20 cellular contexts compared by ENCODE assay signal in genomic region chr13:43472980-43473379, GRCh38.
"Had no signal": no experiment of that assay in that cellular context is flagged by ENCODE, and none has a peak within 500 bp of the region (broad histone marks: within the 10 kb centered on the region; RNA-seq: fewer than 3 reads in every experiment).

No MANE protein-coding gene starts in this region.

- ATAC-seq: activated CD4-positive, CD25-positive, alpha-beta regulatory T cell treated with anti-CD3 and anti-CD28 coated beads, Interleukin-2, amount 50 U/mL, for 24 hours; foreskin keratinocyte had no signal

- H3K9me3 Mint-ChIP-seq: activated CD4-positive, alpha-beta T cell treated with anti-CD3 and anti-CD28 coated beads, Interleukin-2, amount 10 ng/mL, durations not matched to agents 7 days and 5 days had no signal

- H3K27ac Mint-ChIP-seq: activated CD4-positive, alpha-beta T cell treated with anti-CD3 and anti-CD28 coated beads, Interleukin-2, amount 10 ng/mL, durations not matched to agents 7 days and 5 days had no signal

- H3K27ac ChIP-seq: coronary artery, foreskin keratinocyte, psoas muscle, skin epidermis, stomach, thoracic aorta, upper lobe of left lung had no signal

- H3K4me3 ChIP-seq: coronary artery, psoas muscle, skin epidermis, stomach, upper lobe of left lung had no signal

- H3K4me1 Mint-ChIP-seq: activated CD4-positive, alpha-beta T cell treated with anti-CD3 and anti-CD28 coated beads, Interleukin-2, amount 10 ng/mL, durations not matched to agents 7 days and 5 days had no signal

- H3K27me3 ChIP-seq: foreskin keratinocyte, stomach, upper lobe of left lung had no signal

- H3K36me3 ChIP-seq: stomach, thoracic aorta, upper lobe of left lung had no signal

- H3K9me3 ChIP-seq: psoas muscle, stomach, thoracic aorta, upper lobe of left lung had no signal

- DNase-seq: activated CD4-positive, alpha-beta T cell treated with anti-CD3 and anti-CD28 coated beads, Interleukin-2, amount 10 ng/mL, durations not matched to agents 7 days and 5 days; activated CD8-positive, alpha-beta memory T cell treated with anti-CD3 and anti-CD28 coated beads, Interleukin-2, amount 50 U/mL, for 4 hours; activated effector memory CD4-positive, alpha-beta T cell treated with anti-CD3 and anti-CD28 coated beads, Interleukin-2, amount 50 U/mL, for 16 hours; activated naive CD4-positive, alpha-beta T cell treated with anti-CD3 and anti-CD28 coated beads, Interleukin-2, amount 50 U/mL, for 16 hours; activated T-cell treated with anti-CD3 and anti-CD28 coated beads, Interleukin-2, amount 50 U/mL, for 48 hours; caudate nucleus; effector CD4-positive, alpha-beta T cell; foreskin keratinocyte; left ventricle myocardium superior; psoas muscle; right cardiac atrium; SIG-M5; stimulated activated CD4-positive, alpha-beta T cell treated with anti-CD3 and anti-CD28 coated beads, Interleukin-15, amount 100 ng/mL, for 24 hours; stimulated activated CD4-positive, alpha-beta T cell treated with anti-CD3 and anti-CD28 coated beads, Interleukin-2, amount 100 ng/mL, for 48 hours; stomach; upper lobe of left lung had no signal

- H3K4me1 ChIP-seq: foreskin keratinocyte had no signal

- H3K4me3 Mint-ChIP-seq: activated CD4-positive, alpha-beta T cell treated with anti-CD3 and anti-CD28 coated beads, Interleukin-2, amount 10 ng/mL, durations not matched to agents 7 days and 5 days had no signal
